19 cellular contexts compared by ENCODE assay signal in the genomic region with DNA sequence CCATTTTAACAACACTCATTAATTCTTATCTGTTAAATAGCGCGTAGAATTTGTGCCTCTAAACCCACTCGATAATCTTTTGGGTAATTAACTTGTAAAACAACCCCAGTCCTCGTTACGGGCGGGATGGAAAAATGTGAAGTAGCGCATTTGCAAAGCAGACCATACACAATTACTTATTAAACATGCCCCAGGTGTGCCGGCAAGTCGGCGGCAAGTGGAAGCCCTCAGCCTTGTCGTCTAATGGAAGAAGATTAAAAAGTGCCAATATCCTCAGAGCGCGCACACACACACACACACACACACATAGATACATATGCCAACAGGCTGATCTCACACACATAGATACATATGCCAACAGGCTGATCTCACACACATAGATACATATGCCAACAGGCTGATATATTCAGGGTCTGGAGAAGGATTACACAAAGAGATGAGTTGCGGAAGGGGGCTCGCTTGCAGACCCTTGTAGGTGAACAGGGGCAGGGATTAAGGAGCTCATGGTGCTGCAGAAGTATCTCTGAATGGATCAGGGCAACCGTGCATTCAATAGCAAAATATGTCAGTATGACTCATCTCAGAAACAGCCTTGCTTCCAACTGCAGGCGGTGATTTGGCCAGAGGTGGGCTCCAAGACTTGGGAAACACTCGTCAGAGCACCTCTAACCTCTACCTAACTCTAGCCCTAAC.
DNase-seq lines count a peak whose midpoint lies in the region; ATAC-seq, FAIRE-seq and TF ChIP-seq lines count a peak whose summit lies in the region.
"Had no signal": no experiment of that assay in that cellular context is flagged by ENCODE, and none has a peak within 500 bp of the region (broad histone marks: within the 10 kb centered on the region; RNA-seq: fewer than 3 reads in every experiment).

No MANE protein-coding gene starts in this region.

- H3K79me2 ChIP-seq in hepatocyte, result peaks cover 19% of the 10 kb centered on the region

- H3K27ac Mint-ChIP-seq in brain, result peak overlapping the region; percentile 23 to 96 (median 38)
- H3K27ac Mint-ChIP-seq: stimulated activated effector memory CD8-positive, alpha-beta T cell treated with anti-CD3 and anti-CD28 coated beads, Interleukin-12 subunit alpha, Interleukin-12 subunit beta, amount 100 ng/mL, for 72 hours had no signal

- H3K9me3 ChIP-seq in A549 (no peaks in the 10 kb centered on the region), hepatocyte (ENCODE audit: low read depth) (no peaks in the 10 kb centered on the region), lower lobe of right lung (no peaks in the 10 kb centered on the region)
- H3K9me3 ChIP-seq: psoas muscle had no signal

- WGBS in A549 (ENCODE audit: missing lambda C conversion rate), result 77% methylated on average over 18 of the region's 18 CpGs
- 68% methylated on average over 18 of the region's 18 CpGs for WGBS in hepatocyte (ENCODE audit: low lambda C conversion rate, missing lambda C conversion rate)

- POLR2A ChIA-PET in A549 (lab: Yijun Ruan, JAX), result no interaction called here

- H3K4me3 Mint-ChIP-seq in brain, result peak overlapping the region in 1 of 5 experiments; percentile 70
- H3K4me3 Mint-ChIP-seq: stimulated activated effector memory CD8-positive, alpha-beta T cell treated with anti-CD3 and anti-CD28 coated beads, Interleukin-12 subunit alpha, Interleukin-12 subunit beta, amount 100 ng/mL, for 72 hours had no signal

- H4K20me1 ChIP-seq in hepatocyte (ENCODE audit: insufficient read depth, poor library complexity, severe bottlenecking), result no peaks in the 10 kb centered on the region

- TF ChIP-seq EP300 in A549 (IDR thresholded peaks at IDR 0.05), result no peak

- 0 out of 5 replicates have a peak, but pooled peaks of 1 of the 2 experiments have one; percentile 2 for TF ChIP-seq RAD21 in A549 (conservative IDR thresholded peaks at IDR 0.05 in 1 of 2, IDR thresholded peaks at IDR 0.05 in 1 of 2)

- H3K4me2 ChIP-seq in A549 (no peak overlapping the region), hepatocyte (peak overlapping the region; percentile 62)

- H3K27me3 ChIP-seq in hepatocyte (no peaks in the 10 kb centered on the region), lower lobe of right lung (ENCODE audit: low read depth) (no peaks in the 10 kb centered on the region)

- DNase-seq in A549 (ENCODE audit: low read depth in 1 of 2, low spot score in 1 of 2) (no peak), HS-5 (ENCODE audit: low read depth) (peak; percentile 26), hepatocyte (ENCODE audit: low spot score) (no peak), lower lobe of right lung (no peak), DMS79 (lab: John Stamatoyannopoulos, UW) (no peak)
- no peak for DNase-seq in activated CD4-positive, CD25-positive, alpha-beta regulatory T cell (lab: John Stamatoyannopoulos, UW)
- DNase-seq: amniotic stem cell; DMS153; midbrain; NCI-H1417 treated with DMSO at 0.1 percent for 48 hours; NCI-H69; psoas muscle; SIG-M5; stimulated activated CD4-positive, alpha-beta T cell treated with anti-CD3 and anti-CD28 coated beads, Interleukin-2, amount 100 ng/mL, for 48 hours had no signal

- H3K4me3 ChIP-seq in A549, result no peak overlapping the region
- no peak overlapping the region for H3K4me3 ChIP-seq in hepatocyte
- H3K4me3 ChIP-seq in lower lobe of right lung, result no peak overlapping the region
- H3K4me3 ChIP-seq: psoas muscle had no signal

- H3K36me3 Mint-ChIP-seq in brain, result peaks cover 45% of the 10 kb centered on the region

- TF ChIP-seq CTCF in A549 (IDR thresholded peaks at IDR 0.05) (no peak), brain (conservative IDR thresholded peaks at IDR 0.05) (no peak), hepatocyte (IDR thresholded peaks at IDR 0.05; ENCODE audit: poor library complexity) (no peak), lower lobe of right lung (IDR thresholded peaks at IDR 0.05) (no peak)

- intact Hi-C loops in lower lobe of right lung (cut with DNase I), result no loop called here

- TF ChIP-seq POLR2A in A549 (IDR thresholded peaks at IDR 0.05; ENCODE audit: low read length), result no peak

- H2AFZ ChIP-seq in hepatocyte, result peak overlapping the region; percentile 24

- no peaks in the 10 kb centered on the region for H3K27me3 Mint-ChIP-seq in brain

- peaks cover 4 to 8% (median 6%) of the 10 kb centered on the region in 5 experiments for H3K9me3 Mint-ChIP-seq in brain
- H3K9me3 Mint-ChIP-seq: stimulated activated effector memory CD8-positive, alpha-beta T cell treated with anti-CD3 and anti-CD28 coated beads, Interleukin-12 subunit alpha, Interleukin-12 subunit beta, amount 100 ng/mL, for 72 hours had no signal

- H3K27ac ChIP-seq in A549 (peak overlapping the region in 1 of 2 experiments; percentile 41; a peak in 3 of 6 replicates), hepatocyte (peak overlapping the region; percentile 58), lower lobe of right lung (no peak overlapping the region)
- H3K27ac ChIP-seq: psoas muscle, VCaP had no signal

- ATAC-seq in A549, result peak in 1 of 2 experiments; percentile 59; a peak in 3 of 6 replicates
- ATAC-seq in esophagus mucosa, result no peak
- ATAC-seq in lower lobe of right lung, result no peak
- ATAC-seq: psoas muscle; stimulated activated effector memory CD8-positive, alpha-beta T cell treated with anti-CD3 and anti-CD28 coated beads, Interleukin-12 subunit alpha, Interleukin-12 subunit beta, amount 100 ng/mL, for 72 hours had no signal

- H3K4me1 ChIP-seq in A549 (peaks cover 9% of the 10 kb centered on the region; the same call in 2 of the 3 replicates), hepatocyte (ENCODE audit: insufficient read depth) (peaks cover 12% of the 10 kb centered on the region), lower lobe of right lung (peaks cover 13% of the 10 kb centered on the region)
- H3K4me1 ChIP-seq: psoas muscle had no signal

- peaks cover 35% of the 10 kb centered on the region for H3K4me1 Mint-ChIP-seq in brain

- CTCF ChIA-PET in A549 (lab: Yijun Ruan, JAX), result no interaction called here

- H3K36me3 ChIP-seq in hepatocyte (replicated peaks; ENCODE audit: insufficient read depth, low read depth) (no peaks in the 10 kb centered on the region), lower lobe of right lung (no peaks in the 10 kb centered on the region)

- no peak for FAIRE-seq in A549 (lab: Jason Lieb, UNC)
- FAIRE-seq: GM19239 had no signal

- no peaks in the 10 kb centered on the region for H3K9me2 ChIP-seq in hepatocyte (replicated peaks; ENCODE audit: insufficient read depth)

TF ChIP-seq in A549, 52 proteins besides CTCF, POLR2A, EP300 and RAD21:
- TF ChIP-seq HOXB5 (CRISPR knock-in tag; IDR thresholded peaks at IDR 0.05), result no peak
- no peak for TF ChIP-seq FOSL2 (IDR thresholded peaks at IDR 0.05)
- peak; percentile 58 for TF ChIP-seq FOSL2 (CRISPR knock-in tag; IDR thresholded peaks at IDR 0.05)
- TF ChIP-seq ZNF302 (CRISPR knock-in tag; IDR thresholded peaks at IDR 0.05), result no peak
- TF ChIP-seq ZSCAN20 (CRISPR knock-in tag; IDR thresholded peaks at IDR 0.05), result no peak
- TF ChIP-seq CBX2 (IDR thresholded peaks at IDR 0.05; ENCODE audit: borderline replicate concordance, low read depth), result no peak
- no peak for TF ChIP-seq RFX5 (IDR thresholded peaks at IDR 0.05)
- no peak for TF ChIP-seq ESRRA (IDR thresholded peaks at IDR 0.05; ENCODE audit: borderline replicate concordance, low read length)
